7 cellular contexts compared by ENCODE assay signal in genomic region chrX:153926594-153926862, GRCh38. TPM values are rescaled to one million over a fixed set of nuclear protein-coding genes. Genes with fewer than 3 reads are reported as not detected.
DNase-seq lines count a peak whose midpoint lies in the region; ATAC-seq lines count a peak whose summit lies in the region.

No MANE protein-coding gene starts in this region.

- H3K9ac ChIP-seq in SK-N-MC (ENCODE audit: insufficient read length), result no peak overlapping the region

- H3K4me1 Mint-ChIP-seq in stimulated activated memory B cell treated with anti-CD40 and anti-IgM and Interleukin-4, amounts not matched to agents 10 μg/mL and 1 μg/mL and 100 μg/mL, for 72 hours, result peaks cover 53% of the 10 kb centered on the region

- H3K27me3 Mint-ChIP-seq in stimulated activated memory B cell treated with anti-CD40 and anti-IgM and Interleukin-4, amounts not matched to agents 10 μg/mL and 1 μg/mL and 100 μg/mL, for 72 hours, result no peaks in the 10 kb centered on the region

- DNase-seq in H7 (peak; percentile 81), SK-N-MC (ENCODE audit: low read depth, low spot score) (no peak), Ammon's horn (ENCODE audit: low spot score) (no peak), HCEC 1CT (no peak), MG63 (no peak)

- no peaks in the 10 kb centered on the region for H3K9me3 Mint-ChIP-seq in stimulated activated memory B cell treated with anti-CD40 and anti-IgM and Interleukin-4, amounts not matched to agents 10 μg/mL and 1 μg/mL and 100 μg/mL, for 72 hours

- no peaks in the 10 kb centered on the region for H3K9me3 ChIP-seq in SK-N-MC (ENCODE audit: low read depth, low read length)
- no peaks in the 10 kb centered on the region for H3K9me3 ChIP-seq in MG63

- H3K4me3 Mint-ChIP-seq in stimulated activated memory B cell treated with anti-CD40 and anti-IgM and Interleukin-4, amounts not matched to agents 10 μg/mL and 1 μg/mL and 100 μg/mL, for 72 hours, result peak overlapping the region; percentile 90

- peak overlapping the region; percentile 94 for H3K27ac ChIP-seq in SK-N-MC

- H3K4me3 ChIP-seq in H7 (ENCODE audit: insufficient read depth, low read depth, low read length) (peak overlapping the region; percentile 66), SK-N-MC (peak overlapping the region; percentile 81), iPS-11a (ENCODE audit: low read depth, low read length) (peak overlapping the region; percentile 8), MG63 (no peak overlapping the region)

- ATAC-seq in stimulated activated memory B cell treated with anti-CD40 and anti-IgM and Interleukin-4, amounts not matched to agents 10 μg/mL and 1 μg/mL and 100 μg/mL, for 72 hours, result no peak

- H3K36me3 Mint-ChIP-seq in stimulated activated memory B cell treated with anti-CD40 and anti-IgM and Interleukin-4, amounts not matched to agents 10 μg/mL and 1 μg/mL and 100 μg/mL, for 72 hours, result peaks cover 5% of the 10 kb centered on the region

- H3K36me3 ChIP-seq in H7 (replicated peaks; ENCODE audit: control insufficient read depth, insufficient read depth, low read length) (peaks cover 2% of the 10 kb centered on the region), SK-N-MC (ENCODE audit: insufficient read depth, low read length) (no peaks in the 10 kb centered on the region; the same call in 1 of the 2 replicates), MG63 (no peaks in the 10 kb centered on the region; the same call in 1 of the 2 replicates)

- peak overlapping the region; percentile 99 for H3K27ac Mint-ChIP-seq in stimulated activated memory B cell treated with anti-CD40 and anti-IgM and Interleukin-4, amounts not matched to agents 10 μg/mL and 1 μg/mL and 100 μg/mL, for 72 hours

- H3K27me3 ChIP-seq in H7 (ENCODE audit: control insufficient read depth, insufficient read depth, low read length) (no peaks in the 10 kb centered on the region), MG63 (no peaks in the 10 kb centered on the region)

RNA-seq across cellular contexts. Expression of gene ARHGAP4, which starts 0.5 kb away (rescaled TPM):
- total RNA-seq in H7 (2014; rRNA removed; shearing (Covaris generic)), result 39.4 and 51.3 TPM in 2 replicates
- 0.07 and 2.4 TPM in 2 replicates for total RNA-seq in MG63 (2014; rRNA removed; shearing (Covaris generic); ENCODE audit: low replicate concordance)

RNA-seq across cellular contexts. Expression of gene NAA10, which starts 8.3 kb away (rescaled TPM):
- total RNA-seq in H7 (2014; rRNA removed; shearing (Covaris generic)), result 86.7 and 97.4 TPM in 2 replicates
- total RNA-seq in MG63 (2014; rRNA removed; shearing (Covaris generic); ENCODE audit: low replicate concordance), result 205 and 325 TPM in 2 replicates

RNA-seq across cellular contexts. Expression of gene RENBP, which starts 17.9 kb away (rescaled TPM):
- 17.9 and 18.3 TPM in 2 replicates for total RNA-seq in H7 (2014; rRNA removed; shearing (Covaris generic))
- not detected in 2 replicates for total RNA-seq in MG63 (2014; rRNA removed; shearing (Covaris generic); ENCODE audit: low replicate concordance)

RNA-seq across cellular contexts. Expression of gene AVPR2, which starts 22.1 kb away (rescaled TPM):
- total RNA-seq in H7 (2014; rRNA removed; shearing (Covaris generic)), result not detected in 2 replicates
- 0.27 TPM in 1 of 2 replicates, not detected in the other for total RNA-seq in MG63 (2014; rRNA removed; shearing (Covaris generic); ENCODE audit: low replicate concordance)

RNA-seq across cellular contexts. Expression of gene L1CAM, which starts 40.6 kb away (rescaled TPM):
- total RNA-seq in H7 (2014; rRNA removed; shearing (Covaris generic)), result 9.9 and 17.0 TPM in 2 replicates
- total RNA-seq in MG63 (2014; rRNA removed; shearing (Covaris generic); ENCODE audit: low replicate concordance), result 0.30 TPM in 1 of 2 replicates, not detected in the other

Comparison
In these comparisons a context has a peak if more than half of its experiments do, and no peak if none do; other contexts are left out.
1. RNA of gene ARHGAP4, which starts 0.5 kb away (total RNA-seq): 39.4 to 51.3 TPM in H7; 0.07 to 2.4 TPM in MG63; every median in the first group is over 10 times any median in the second.
2. RNA of gene RENBP, which starts 17.9 kb away (total RNA-seq): 17.9 to 18.3 TPM in H7; not detected in MG63; every median in the first group is over 10 times any median in the second.